ENCODE assay signal across 26 cellular contexts in the genomic region with DNA sequence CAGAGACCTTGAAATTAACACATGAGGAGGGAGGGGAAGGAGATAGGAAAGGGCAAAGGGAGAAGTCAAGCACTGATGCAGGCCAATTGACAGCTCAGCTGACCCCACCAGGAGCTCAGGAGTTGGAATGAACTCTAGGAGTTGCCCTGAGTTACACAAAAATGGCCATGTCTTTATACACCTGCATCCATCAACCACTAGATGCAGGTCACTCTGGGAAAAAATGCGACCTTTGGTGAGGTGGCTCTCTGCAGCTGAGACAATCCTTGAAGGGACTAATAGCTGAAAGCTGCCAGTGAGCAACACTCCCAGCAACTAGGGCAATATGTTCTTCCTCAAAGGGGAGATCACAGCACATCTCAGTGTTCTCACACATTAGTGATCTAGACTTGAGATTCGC.
"Had no signal": no experiment of that assay in that cellular context is flagged by ENCODE, and none has a peak within 500 bp of the region (broad histone marks: within the 10 kb centered on the region; RNA-seq: fewer than 3 reads in every experiment).

No MANE protein-coding gene starts in this region.

- H3K9me3 Mint-ChIP-seq: dendritic cell treated with granulocyte-macrophage colony-stimulating factor and Interleukin-4, amounts not matched to agents 40 ng/mL and 50 ng/mL, for 4 days; endodermal cell had no signal

- H3K36me3 ChIP-seq: colonic mucosa, esophagus muscularis mucosa, esophagus squamous epithelium, gastrocnemius medialis, gastroesophageal sphincter, heart left ventricle, heart right ventricle had no signal

- H3K4me3 ChIP-seq: colonic mucosa, coronary artery, esophagus muscularis mucosa, esophagus squamous epithelium, gastrocnemius medialis, gastroesophageal sphincter, heart left ventricle, heart right ventricle had no signal

- ATAC-seq: effector memory CD8-positive, alpha-beta T cell; esophagus mucosa; foreskin keratinocyte; gastrocnemius medialis; gastroesophageal sphincter; heart left ventricle; heart right ventricle had no signal

- H3K4me1 Mint-ChIP-seq: endodermal cell had no signal

- H3K27ac ChIP-seq: colonic mucosa, coronary artery, epithelial cell of prostate, esophagus muscularis mucosa, esophagus squamous epithelium, foreskin keratinocyte, gastrocnemius medialis, gastroesophageal sphincter, heart left ventricle, heart right ventricle had no signal

- FAIRE-seq: colon, endothelial cell of umbilical vein had no signal

- H3K4me3 Mint-ChIP-seq: dendritic cell treated with granulocyte-macrophage colony-stimulating factor and Interleukin-4, amounts not matched to agents 40 ng/mL and 50 ng/mL, for 4 days; effector memory CD8-positive, alpha-beta T cell; endodermal cell had no signal

- DNase-seq: colonic mucosa; cortex of kidney; dermis blood vessel endothelial cell; effector CD4-positive, alpha-beta T cell; effector CD8-positive, alpha-beta T cell; effector memory CD4-positive, alpha-beta T cell; effector memory CD8-positive, alpha-beta T cell; endodermal cell; erythroblast; esophagus squamous epithelium; foreskin fibroblast; foreskin keratinocyte; foreskin melanocyte; gastrocnemius medialis; glutamatergic neuron; head of caudate nucleus; heart left ventricle; heart right ventricle had no signal

- H3K9me3 ChIP-seq: colonic mucosa, esophagus muscularis mucosa, esophagus squamous epithelium, gastrocnemius medialis, gastroesophageal sphincter, heart left ventricle had no signal

- H3K27ac Mint-ChIP-seq: dendritic cell treated with granulocyte-macrophage colony-stimulating factor and Interleukin-4, amounts not matched to agents 40 ng/mL and 50 ng/mL, for 4 days; effector memory CD8-positive, alpha-beta T cell; endodermal cell had no signal

- H3K27me3 ChIP-seq: colonic mucosa, esophagus muscularis mucosa, esophagus squamous epithelium, foreskin keratinocyte, gastrocnemius medialis, gastroesophageal sphincter, heart left ventricle, heart right ventricle had no signal

- H3K4me1 ChIP-seq: colonic mucosa, esophagus squamous epithelium, foreskin keratinocyte, gastrocnemius medialis, gastroesophageal sphincter, heart left ventricle, heart right ventricle had no signal
